In genomic region chr2:47486858-47487497, GRCh38 we compare ENCODE assay signal across 11 cellular contexts.
DNase-seq lines count a peak whose midpoint lies in the region; ATAC-seq and TF ChIP-seq lines count a peak whose summit lies in the region.
"Had no signal": no experiment of that assay in that cellular context is flagged by ENCODE, and none has a peak within 500 bp of the region (broad histone marks: within the 10 kb centered on the region; RNA-seq: fewer than 3 reads in every experiment).

No MANE protein-coding gene starts in this region.

- H3K27me3 Mint-ChIP-seq in progenitor cell of endocrine pancreas = no peaks in the 10 kb centered on the region

- H3K4me3 Mint-ChIP-seq in progenitor cell of endocrine pancreas (ENCODE audit: low read depth) = no peak overlapping the region
- H3K4me3 Mint-ChIP-seq: neural progenitor cell had no signal

- peak overlapping the region; percentile 54 for H3K27ac ChIP-seq in SU-DHL-6 (ENCODE audit: low read depth, low read length)
- H3K27ac ChIP-seq: neural progenitor cell, SJSA1, suprapubic skin had no signal

- no peaks in the 10 kb centered on the region for H4K20me1 ChIP-seq in SU-DHL-6 (ENCODE audit: low read depth, low read length)

- ATAC-seq in GM19035 (IDR thresholded peaks at IDR 0.05; ENCODE audit: unreplicated experiment) = peak; percentile 62
- peak; percentile 80 for ATAC-seq in HG03025 (IDR thresholded peaks at IDR 0.05; ENCODE audit: low FRiP score, unreplicated experiment)
- no peak for ATAC-seq in GM19455 (IDR thresholded peaks at IDR 0.05; ENCODE audit: unreplicated experiment)

- no peak overlapping the region for H3K9ac ChIP-seq in SU-DHL-6 (ENCODE audit: low read length)
- H3K9ac ChIP-seq: neural progenitor cell had no signal

- H3K27ac Mint-ChIP-seq in progenitor cell of endocrine pancreas = peak overlapping the region; percentile 45
- H3K27ac Mint-ChIP-seq: neural progenitor cell had no signal

- no peaks in the 10 kb centered on the region for H3K9me3 ChIP-seq in SU-DHL-6 (ENCODE audit: insufficient read depth, low read length)
- H3K9me3 ChIP-seq: SJSA1, suprapubic skin had no signal

- peaks cover 6% of the 10 kb centered on the region for H3K4me1 Mint-ChIP-seq in progenitor cell of endocrine pancreas (ENCODE audit: low read depth)
- H3K4me1 Mint-ChIP-seq: neural progenitor cell had no signal

- H3K4me3 ChIP-seq in SU-DHL-6 (ENCODE audit: insufficient read depth, low read length, poor library complexity, severe bottlenecking) = no peak overlapping the region
- H3K4me3 ChIP-seq: neural progenitor cell, SJSA1, suprapubic skin had no signal

- no peak for DNase-seq in progenitor cell of endocrine pancreas (ENCODE audit: low spot score, unreplicated experiment)
- DNase-seq in anterior cingulate cortex (lab: John Stamatoyannopoulos, UW) = no peak
- no peak for DNase-seq in H4 (ENCODE audit: low spot score)
- no peak for DNase-seq in putamen (ENCODE audit: low spot score)

- no peaks in the 10 kb centered on the region for H3K79me2 ChIP-seq in SU-DHL-6 (ENCODE audit: insufficient read depth, low read length)

- H3K36me3 ChIP-seq in SU-DHL-6 (ENCODE audit: low read length) = peaks cover 24% of the 10 kb centered on the region
- H3K36me3 ChIP-seq: neural progenitor cell had no signal

- H3K27me3 ChIP-seq in SU-DHL-6 (ENCODE audit: low read length) = no peaks in the 10 kb centered on the region
- H3K27me3 ChIP-seq: neural progenitor cell, SJSA1, suprapubic skin had no signal

- H3K9me2 ChIP-seq in SU-DHL-6 (replicated peaks; ENCODE audit: insufficient read depth, low read length) = no peaks in the 10 kb centered on the region

- H3K9me3 Mint-ChIP-seq in progenitor cell of endocrine pancreas (ENCODE audit: low read depth) = no peaks in the 10 kb centered on the region

- TF ChIP-seq CTCF in SU-DHL-6 (IDR thresholded peaks at IDR 0.05; ENCODE audit: insufficient read depth, low read length, poor library complexity, severe bottlenecking) (no peak), progenitor cell of endocrine pancreas (IDR thresholded peaks at IDR 0.05; ENCODE audit: unreplicated experiment) (no peak)

- H3K4me2 ChIP-seq in SU-DHL-6 (ENCODE audit: low read depth, low read length, poor library complexity, severe bottlenecking) = peak overlapping the region; percentile 32
- H3K4me2 ChIP-seq: neural progenitor cell had no signal

- H3F3A ChIP-seq in SU-DHL-6 (ENCODE audit: insufficient read depth) = peaks cover 31% of the 10 kb centered on the region

- H2AFZ ChIP-seq in SU-DHL-6 (ENCODE audit: low read depth, low read length, severe bottlenecking) = no peak overlapping the region
- H2AFZ ChIP-seq: neural progenitor cell had no signal

- peaks cover 19% of the 10 kb centered on the region for H3K36me3 Mint-ChIP-seq in progenitor cell of endocrine pancreas (ENCODE audit: insufficient read depth)
